Comparison of ENCODE assay signal across 2 cellular contexts in the genomic region with DNA sequence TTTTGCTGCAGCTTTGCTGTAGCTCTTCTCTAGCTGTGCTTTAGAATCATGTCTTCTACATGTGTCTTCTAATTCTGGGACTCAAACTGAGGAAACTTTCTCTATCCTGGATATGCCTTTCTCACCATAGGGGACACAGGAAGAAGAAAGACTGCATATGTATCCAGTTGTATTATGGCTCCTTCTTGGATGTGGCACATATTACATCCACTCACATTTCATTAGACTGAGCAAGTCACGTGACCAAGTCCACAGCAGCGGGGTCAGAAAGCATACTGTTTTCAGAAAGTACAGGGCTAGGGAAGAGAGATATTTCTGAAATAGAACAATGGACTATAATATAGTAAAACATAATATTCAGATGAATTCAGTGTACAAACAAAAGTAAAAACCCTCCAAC.
TF ChIP-seq lines count a peak whose summit lies in the region.

No MANE protein-coding gene starts in this region.

TF ChIP-seq in A549, 52 proteins besides CTCF, POLR2A, EP300 and RAD21 (continued from another document):
- TF ChIP-seq JUN (IDR thresholded peaks at IDR 0.05) (no peak), ZNF302 (CRISPR knock-in tag; IDR thresholded peaks at IDR 0.05) (no peak), RCOR1 (IDR thresholded peaks at IDR 0.05; ENCODE audit: low read depth, low read length) (no peak)
- TF ChIP-seq, protein P1, sequence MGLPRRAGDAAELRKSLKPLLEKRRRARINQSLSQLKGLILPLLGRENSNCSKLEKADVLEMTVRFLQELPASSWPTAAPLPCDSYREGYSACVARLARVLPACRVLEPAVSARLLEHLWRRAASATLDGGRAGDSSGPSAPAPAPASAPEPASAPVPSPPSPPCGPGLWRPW (IDR thresholded peaks at IDR 0.05) = no peak

TF ChIP-seq in HEK293, 187 proteins besides CTCF, POLR2A, EP300 and RAD21 (continued from another document):
- no peak for TF ChIP-seq TSHZ1 (tag by site-specific recombination; IDR thresholded peaks at IDR 0.05; ENCODE audit: borderline replicate concordance)
